21 cellular contexts compared by ENCODE assay signal in the genomic region with DNA sequence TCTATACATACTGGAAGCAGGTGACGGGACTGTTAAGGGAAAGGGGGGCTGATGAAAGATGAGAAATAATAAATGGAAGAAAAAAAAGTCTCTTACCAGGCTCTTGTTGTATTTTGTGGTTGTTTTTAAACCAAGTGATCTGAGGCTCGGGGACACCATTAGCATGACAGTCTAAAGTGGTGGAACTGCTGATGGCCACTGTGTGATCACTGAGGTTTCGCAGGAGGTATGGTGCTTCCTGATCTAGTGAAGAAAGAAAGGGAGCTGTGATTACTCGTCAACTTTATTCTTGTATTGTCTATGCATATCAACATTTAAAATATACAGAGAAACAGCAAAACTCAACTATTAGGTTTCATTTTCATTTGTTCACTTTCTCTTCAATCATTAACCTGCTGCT.
"Had no signal": no experiment of that assay in that cellular context is flagged by ENCODE, and none has a peak within 500 bp of the region (broad histone marks: within the 10 kb centered on the region; RNA-seq: fewer than 3 reads in every experiment).

No MANE protein-coding gene starts in this region.

- H3K27ac ChIP-seq: dorsolateral prefrontal cortex, foreskin keratinocyte, testis, upper lobe of left lung had no signal

- H3K4me3 ChIP-seq: dorsolateral prefrontal cortex, testis, upper lobe of left lung had no signal

- H3K4me3 Mint-ChIP-seq: activated CD4-positive, alpha-beta T cell treated with anti-CD3 and anti-CD28 coated beads, Interleukin-2, amount 10 ng/mL, durations not matched to agents 24 days and 14 days; activated CD8-positive, alpha-beta T cell treated with anti-CD3 and anti-CD28 coated beads for 36 hours; activated naive CD4-positive, alpha-beta T cell treated with anti-CD3 and anti-CD28 coated beads, Interleukin-2, amount 10 ng/mL, durations not matched to agents 7 days and 5 days; activated naive CD8-positive, alpha-beta T cell treated with anti-CD3 and anti-CD28 coated beads, Interleukin-2, amount 50 U/mL, for 24 hours; activated T-cell treated with anti-CD3 and anti-CD28 coated beads, Interleukin-2, amount 50 U/mL, for 24 hours; brain; endodermal cell; neural crest cell had no signal

- H3K27me3 Mint-ChIP-seq: activated CD4-positive, alpha-beta T cell treated with anti-CD3 and anti-CD28 coated beads, Interleukin-2, amount 10 ng/mL, durations not matched to agents 24 days and 14 days; activated naive CD8-positive, alpha-beta T cell treated with anti-CD3 and anti-CD28 coated beads, Interleukin-2, amount 50 U/mL, for 24 hours had no signal

- DNase-seq: activated CD4-positive, alpha-beta T cell treated with anti-CD3 and anti-CD28 coated beads, Interleukin-2, amount 10 ng/mL, durations not matched to agents 24 days and 14 days; activated CD8-positive, alpha-beta T cell treated with anti-CD3 and anti-CD28 coated beads for 36 hours; activated effector memory CD4-positive, alpha-beta T cell treated with Interleukin-2 at 50 U/mL for 16 hours; activated naive CD4-positive, alpha-beta T cell treated with anti-CD3 and anti-CD28 coated beads, Interleukin-2, amount 10 ng/mL, durations not matched to agents 7 days and 5 days; activated naive CD8-positive, alpha-beta T cell treated with anti-CD3 and anti-CD28 coated beads, Interleukin-2, amount 50 U/mL, for 24 hours; activated T-cell treated with anti-CD3 and anti-CD28 coated beads, Interleukin-2, amount 50 U/mL, for 24 hours; anterior cingulate cortex; caudate nucleus; dorsolateral prefrontal cortex; endodermal cell; foreskin keratinocyte; kidney; stimulated activated CD4-positive, alpha-beta T cell treated with anti-CD3 and anti-CD28 coated beads, Interleukin-2, amount 100 ng/mL, for 48 hours; T-helper 9 cell; testis; upper lobe of left lung had no signal

- H3K9me3 ChIP-seq: testis, upper lobe of left lung had no signal

- H3K9me3 Mint-ChIP-seq: activated CD4-positive, alpha-beta T cell treated with anti-CD3 and anti-CD28 coated beads, Interleukin-2, amount 10 ng/mL, durations not matched to agents 24 days and 14 days; activated CD8-positive, alpha-beta T cell treated with anti-CD3 and anti-CD28 coated beads for 36 hours; activated naive CD4-positive, alpha-beta T cell treated with anti-CD3 and anti-CD28 coated beads, Interleukin-2, amount 10 ng/mL, durations not matched to agents 7 days and 5 days; activated naive CD8-positive, alpha-beta T cell treated with anti-CD3 and anti-CD28 coated beads, Interleukin-2, amount 50 U/mL, for 24 hours; activated T-cell treated with anti-CD3 and anti-CD28 coated beads, Interleukin-2, amount 50 U/mL, for 24 hours; brain; endodermal cell; neural crest cell had no signal

- H3K36me3 Mint-ChIP-seq: activated naive CD4-positive, alpha-beta T cell treated with anti-CD3 and anti-CD28 coated beads, Interleukin-2, amount 10 ng/mL, durations not matched to agents 7 days and 5 days; brain had no signal

- H3K4me1 ChIP-seq: foreskin keratinocyte, testis had no signal

- H3K27me3 ChIP-seq: testis, upper lobe of left lung had no signal

- H3K4me1 Mint-ChIP-seq: brain, neural crest cell had no signal

- FAIRE-seq: colon, kidney had no signal

- H3K27ac Mint-ChIP-seq: activated CD4-positive, alpha-beta T cell treated with anti-CD3 and anti-CD28 coated beads, Interleukin-2, amount 10 ng/mL, durations not matched to agents 24 days and 14 days; activated CD8-positive, alpha-beta T cell treated with anti-CD3 and anti-CD28 coated beads for 36 hours; activated naive CD4-positive, alpha-beta T cell treated with anti-CD3 and anti-CD28 coated beads, Interleukin-2, amount 10 ng/mL, durations not matched to agents 7 days and 5 days; activated naive CD8-positive, alpha-beta T cell treated with anti-CD3 and anti-CD28 coated beads, Interleukin-2, amount 50 U/mL, for 24 hours; activated T-cell treated with anti-CD3 and anti-CD28 coated beads, Interleukin-2, amount 50 U/mL, for 24 hours; brain; endodermal cell; progenitor cell of endocrine pancreas had no signal

- ATAC-seq: activated CD8-positive, alpha-beta T cell treated with anti-CD3 and anti-CD28 coated beads for 36 hours; activated naive CD8-positive, alpha-beta T cell treated with anti-CD3 and anti-CD28 coated beads, Interleukin-2, amount 50 U/mL, for 24 hours; foreskin keratinocyte; left lobe of liver had no signal
